ENCODE assay signal across 10 cellular contexts in the genomic region with DNA sequence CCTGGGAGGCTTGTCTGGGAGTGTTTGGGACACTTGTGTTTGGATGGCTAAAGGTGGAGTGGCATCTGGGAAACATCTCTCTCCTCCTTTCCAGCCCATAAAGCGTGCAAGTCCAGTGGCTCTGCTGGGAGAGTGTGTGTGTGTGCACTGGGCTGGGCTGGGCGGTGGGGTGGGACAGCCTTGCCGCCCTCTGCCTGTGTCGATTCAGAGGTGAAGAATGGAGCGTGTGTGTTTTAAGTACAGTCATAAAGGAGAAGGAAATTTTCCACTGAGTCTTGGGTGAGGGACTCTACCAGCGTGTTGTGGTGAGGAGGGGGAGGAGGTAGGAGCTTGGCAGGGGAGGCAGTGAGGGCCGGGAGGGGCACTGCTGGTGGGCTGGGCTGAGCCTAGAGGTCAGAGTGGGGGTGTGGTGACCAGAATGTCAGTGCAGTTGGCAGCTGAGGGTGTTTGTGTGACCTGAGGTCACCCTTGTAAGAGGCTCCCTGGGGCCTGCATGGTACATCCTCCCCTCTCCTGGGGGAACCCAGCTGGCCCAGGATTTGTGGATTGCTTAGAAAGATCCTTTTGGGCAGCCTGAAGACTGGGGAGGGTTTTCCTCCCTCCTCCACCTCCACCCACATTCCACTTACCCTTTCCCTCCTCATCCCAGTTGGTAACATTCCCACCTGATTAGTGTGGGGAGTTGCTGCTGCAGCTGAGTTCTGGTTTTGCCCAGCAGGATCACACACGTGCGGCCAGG. TPM values are rescaled to one million over a fixed set of nuclear protein-coding genes. Genes with fewer than 3 reads are reported as not detected.
A peak's percentile ranks its signal among the peaks of the same experiment; 100 is the strongest.
DNase-seq lines count a peak whose midpoint lies in the region; ATAC-seq and TF ChIP-seq lines count a peak whose summit lies in the region.
"Had no signal": no experiment of that assay in that cellular context is flagged by ENCODE, and none has a peak within 500 bp of the region (broad histone marks: within the 10 kb centered on the region; RNA-seq: fewer than 3 reads in every experiment).

No MANE protein-coding gene starts in this region.

- H3K36me3 ChIP-seq in SJCRH30 = no peaks in the 10 kb centered on the region

- H3K9me3 Mint-ChIP-seq in nephron = no peaks in the 10 kb centered on the region
- H3K9me3 Mint-ChIP-seq: T-helper 2 cell treated with Interferon-gamma antibody and Interleukin-4, amounts not matched to agents 5 μg/mL and 100 μg/mL, for 36 hours had no signal

- H3K4me1 Mint-ChIP-seq in nephron = peaks cover 73% of the 10 kb centered on the region

- no peaks in the 10 kb centered on the region for H3K27me3 ChIP-seq in SJCRH30

- no peak overlapping the region for H3K27ac ChIP-seq in SJCRH30

- H3K4me1 ChIP-seq in SJCRH30 = peaks cover 30% of the 10 kb centered on the region

- no peaks in the 10 kb centered on the region for H3K36me3 Mint-ChIP-seq in nephron (ENCODE audit: low read depth)

- H3K9me3 ChIP-seq in SJCRH30 (replicated peaks) = no peaks in the 10 kb centered on the region

- peak overlapping the region; percentile 4 to 80 (median 72) for H3K27ac Mint-ChIP-seq in nephron
- H3K27ac Mint-ChIP-seq: T-helper 2 cell treated with Interferon-gamma antibody and Interleukin-4, amounts not matched to agents 5 μg/mL and 100 μg/mL, for 36 hours had no signal

- ATAC-seq in HG02763 (IDR thresholded peaks at IDR 0.05; ENCODE audit: unreplicated experiment) = no peak
- no peak for ATAC-seq in HG02973 (IDR thresholded peaks at IDR 0.05; ENCODE audit: unreplicated experiment)
- no peak for ATAC-seq in HG03442 (IDR thresholded peaks at IDR 0.05; ENCODE audit: unreplicated experiment)

- no peak for TF ChIP-seq CTCF in fibroblast of the aortic adventitia (IDR thresholded peaks at IDR 0.05; ENCODE audit: insufficient read depth, low read length)
- no peak for TF ChIP-seq CTCF in nephron (IDR thresholded peaks at IDR 0.05; ENCODE audit: unreplicated experiment in 3 of 3)

- peak; percentile 41 for DNase-seq in AG08395 (ENCODE audit: low spot score)
- peak in 1 of 2 experiments; percentile 30 for DNase-seq in SJCRH30
- peak; percentile 60 for DNase-seq in fibroblast of the aortic adventitia (ENCODE audit: low read depth)
- DNase-seq in central memory CD4-positive, alpha-beta T cell = no peak
- DNase-seq: NCI-H1092 had no signal

- peak overlapping the region; percentile 75 for H3K4me3 ChIP-seq in SJCRH30
- H3K4me3 ChIP-seq in fibroblast of the aortic adventitia (ENCODE audit: low read depth, low read length) = peak overlapping the region; percentile 85

- peaks cover 4% of the 10 kb centered on the region for H3K27me3 Mint-ChIP-seq in nephron (ENCODE audit: low read depth)

- peak overlapping the region; percentile 86 to 99 (median 96) for H3K4me3 Mint-ChIP-seq in nephron
- H3K4me3 Mint-ChIP-seq: T-helper 2 cell treated with Interferon-gamma antibody and Interleukin-4, amounts not matched to agents 5 μg/mL and 100 μg/mL, for 36 hours had no signal

RNA-seq across cellular contexts. Expression of a gene that starts 1.7 kb away (rescaled TPM):
- 33.0 and 35.0 TPM in 2 replicates for total RNA-seq in SJCRH30 (2014; rRNA removed; shearing (Covaris generic))
- total RNA-seq in fibroblast of the aortic adventitia (ENCODE audit: low replicate concordance) = 153 and 329 TPM in 2 replicates
